ENCODE assay signal across 11 cellular contexts in the genomic region with DNA sequence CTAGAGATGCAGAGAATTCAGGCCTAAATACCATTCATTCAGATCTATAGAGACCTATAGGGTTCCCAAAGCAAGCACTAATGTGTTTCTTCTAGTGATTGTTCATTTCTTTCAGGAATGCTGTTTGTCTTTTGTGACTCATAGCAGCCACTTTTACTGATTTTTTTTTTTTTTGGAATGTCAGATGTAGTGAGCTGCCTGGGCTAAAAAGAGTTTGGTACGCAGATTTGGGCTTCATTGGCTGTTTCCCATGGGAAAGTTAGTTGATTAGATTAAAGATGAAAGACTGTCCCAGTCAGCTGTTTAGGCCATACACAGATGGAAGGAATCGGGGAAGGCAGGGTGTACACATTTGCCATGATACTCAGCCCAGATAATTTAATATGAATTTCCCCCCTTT.
A peak's percentile ranks its signal among the peaks of the same experiment; 100 is the strongest.
DNase-seq lines count a peak whose midpoint lies in the region; ATAC-seq and TF ChIP-seq lines count a peak whose summit lies in the region.
"Had no signal": no experiment of that assay in that cellular context is flagged by ENCODE, and none has a peak within 500 bp of the region (broad histone marks: within the 10 kb centered on the region; RNA-seq: fewer than 3 reads in every experiment).

No MANE protein-coding gene starts in this region.

- no peak overlapping the region for H3K4me3 ChIP-seq in uterus
- H3K4me3 ChIP-seq: lower lobe of right lung had no signal

- H3K27ac ChIP-seq in uterus, result peak overlapping the region; percentile 72 to 78
- H3K27ac ChIP-seq: lower lobe of right lung had no signal

- TF ChIP-seq CTCF in uterus (IDR thresholded peaks at IDR 0.05) (no peak), CD14-positive monocyte (IDR thresholded peaks at IDR 0.05) (no peak)

- ATAC-seq in activated T-cell treated with anti-CD3 and anti-CD28 coated beads, Interleukin-2, amount 50 U/mL, for 72 hours (replicated peaks in 1 of 2), result no peak
- ATAC-seq in activated T-cell treated with anti-CD3 and anti-CD28 coated beads, Interleukin-2, amount 50 U/mL, for 4 hours, result no peak
- no peak for ATAC-seq in GM18867 (IDR thresholded peaks at IDR 0.05; ENCODE audit: unreplicated experiment)
- ATAC-seq: lower lobe of right lung had no signal

- H3K36me3 Mint-ChIP-seq in activated T-cell treated with anti-CD3 and anti-CD28 coated beads, Interleukin-2, amount 50 U/mL, for 72 hours (ENCODE audit: insufficient read depth in 2 of 2), result peaks cover 3 to 11% of the 10 kb centered on the region in 2 donors
- H3K36me3 Mint-ChIP-seq in activated T-cell treated with anti-CD3 and anti-CD28 coated beads, Interleukin-2, amount 50 U/mL, for 4 hours (ENCODE audit: insufficient read depth), result no peaks in the 10 kb centered on the region
- H3K36me3 Mint-ChIP-seq in activated naive CD8-positive, alpha-beta T cell treated with anti-CD3 and anti-CD28 coated beads for 36 hours, result peaks cover 4% of the 10 kb centered on the region
- peaks cover 0 to 8% (median 5%) of the 10 kb centered on the region in 3 donors for H3K36me3 Mint-ChIP-seq in immature natural killer cell
- peaks cover 0 to 9% of the 10 kb centered on the region in 2 donors for H3K36me3 Mint-ChIP-seq in CD14-positive monocyte

- H3K4me1 ChIP-seq in uterus, result peaks cover 7 to 13% of the 10 kb centered on the region in 2 donors

- H3K36me3 ChIP-seq in uterus, result no peaks in the 10 kb centered on the region
- H3K36me3 ChIP-seq: lower lobe of right lung had no signal

- peak overlapping the region; percentile 12 to 65 for H3K4me3 Mint-ChIP-seq in activated T-cell treated with anti-CD3 and anti-CD28 coated beads, Interleukin-2, amount 50 U/mL, for 72 hours
- H3K4me3 Mint-ChIP-seq in activated T-cell treated with anti-CD3 and anti-CD28 coated beads, Interleukin-2, amount 50 U/mL, for 4 hours, result no peak overlapping the region
- no peak overlapping the region for H3K4me3 Mint-ChIP-seq in activated naive CD8-positive, alpha-beta T cell treated with anti-CD3 and anti-CD28 coated beads for 36 hours
- H3K4me3 Mint-ChIP-seq in immature natural killer cell (peak overlapping the region in 3 of 5 donors; percentile 2 to 76 (median 19)), CD14-positive monocyte (no peak overlapping the region)
- H3K4me3 Mint-ChIP-seq: B cell had no signal

- peak overlapping the region; percentile 59 for H3K27ac Mint-ChIP-seq in activated T-cell treated with anti-CD3 and anti-CD28 coated beads, Interleukin-2, amount 50 U/mL, for 72 hours
- H3K27ac Mint-ChIP-seq in activated naive CD8-positive, alpha-beta T cell treated with anti-CD3 and anti-CD28 coated beads for 36 hours, result peak overlapping the region; percentile 19
- H3K27ac Mint-ChIP-seq in immature natural killer cell (peak overlapping the region; percentile 83 to 98 (median 90)), CD14-positive monocyte (no peak overlapping the region)
- H3K27ac Mint-ChIP-seq: B cell had no signal

- no peaks in the 10 kb centered on the region for H3K27me3 Mint-ChIP-seq in activated T-cell treated with anti-CD3 and anti-CD28 coated beads, Interleukin-2, amount 50 U/mL, for 72 hours (ENCODE audit: low read depth)
- H3K27me3 Mint-ChIP-seq in activated T-cell treated with anti-CD3 and anti-CD28 coated beads, Interleukin-2, amount 50 U/mL, for 4 hours (ENCODE audit: low read depth), result no peaks in the 10 kb centered on the region
- no peaks in the 10 kb centered on the region for H3K27me3 Mint-ChIP-seq in activated naive CD8-positive, alpha-beta T cell treated with anti-CD3 and anti-CD28 coated beads for 36 hours
- H3K27me3 Mint-ChIP-seq in immature natural killer cell (ENCODE audit: low read depth in 3 of 3), result peaks cover 0 to 3% (median 3%) of the 10 kb centered on the region in 3 donors
- H3K27me3 Mint-ChIP-seq in CD14-positive monocyte (ENCODE audit: low read depth in 3 of 3), result peaks cover 4 to 10% (median 6%) of the 10 kb centered on the region in 3 donors
- H3K27me3 Mint-ChIP-seq: B cell had no signal

- no peak for TF ChIP-seq POLR2A in uterus (IDR thresholded peaks at IDR 0.05)

- H3K4me1 Mint-ChIP-seq in activated T-cell treated with anti-CD3 and anti-CD28 coated beads, Interleukin-2, amount 50 U/mL, for 72 hours (ENCODE audit: low read depth), result peaks cover 91% of the 10 kb centered on the region
- H3K4me1 Mint-ChIP-seq in activated T-cell treated with anti-CD3 and anti-CD28 coated beads, Interleukin-2, amount 50 U/mL, for 4 hours (ENCODE audit: low read depth), result peaks cover 81% of the 10 kb centered on the region
- peaks cover 70% of the 10 kb centered on the region for H3K4me1 Mint-ChIP-seq in activated naive CD8-positive, alpha-beta T cell treated with anti-CD3 and anti-CD28 coated beads for 36 hours
- H3K4me1 Mint-ChIP-seq in immature natural killer cell (peaks cover 75 to 92% of the 10 kb centered on the region in 2 donors), CD14-positive monocyte (peaks cover 40% of the 10 kb centered on the region)

- H3K27me3 ChIP-seq in uterus, result no peaks in the 10 kb centered on the region

- intact Hi-C loops in uterus (cut with DNase I; ENCODE audit: low total_unique reads), result no loop called here
- intact Hi-C loops in CD14-positive monocyte (cut with micrococcal nuclease), result no loop called here

- DNase-seq in activated T-cell treated with anti-CD3 and anti-CD28 coated beads, Interleukin-2, amount 50 U/mL, for 72 hours, result no peak
- DNase-seq in activated T-cell treated with anti-CD3 and anti-CD28 coated beads, Interleukin-2, amount 50 U/mL, for 4 hours, result no peak
- no peak for DNase-seq in activated naive CD8-positive, alpha-beta T cell treated with anti-CD3 and anti-CD28 coated beads for 36 hours
- DNase-seq in immature natural killer cell (no peak), uterus (no peak), CD14-positive monocyte (ENCODE audit: low spot score) (no peak), nucleus accumbens (lab: John Stamatoyannopoulos, UW) (no peak)
- DNase-seq: lower lobe of right lung, NCI-H2029 treated with DMSO at 0.1 percent for 48 hours had no signal

- no peaks in the 10 kb centered on the region for H3K9me3 ChIP-seq in uterus
- H3K9me3 ChIP-seq: lower lobe of right lung had no signal

- peaks cover 3 to 7% of the 10 kb centered on the region in 2 donors for H3K9me3 Mint-ChIP-seq in activated T-cell treated with anti-CD3 and anti-CD28 coated beads, Interleukin-2, amount 50 U/mL, for 72 hours
- peaks cover 3% of the 10 kb centered on the region for H3K9me3 Mint-ChIP-seq in activated T-cell treated with anti-CD3 and anti-CD28 coated beads, Interleukin-2, amount 50 U/mL, for 4 hours
- peaks cover 6% of the 10 kb centered on the region for H3K9me3 Mint-ChIP-seq in activated naive CD8-positive, alpha-beta T cell treated with anti-CD3 and anti-CD28 coated beads for 36 hours
- H3K9me3 Mint-ChIP-seq in immature natural killer cell (peaks cover 0 to 2% (median 0%) of the 10 kb centered on the region in 6 donors), CD14-positive monocyte (peaks cover 3 to 12% (median 9%) of the 10 kb centered on the region in 7 donors)

Comparison
In these comparisons a context has a peak if more than half of its experiments do, and no peak if none do; other contexts are left out.
1. H3K4me3 Mint-ChIP-seq: peak in activated T-cell treated with anti-CD3 and anti-CD28 coated beads, Interleukin-2, amount 50 U/mL, for 72 hours (2 of 2) and immature natural killer cell (3 of 5); none in activated T-cell treated with anti-CD3 and anti-CD28 coated beads, Interleukin-2, amount 50 U/mL, for 4 hours (single experiment), activated naive CD8-positive, alpha-beta T cell treated with anti-CD3 and anti-CD28 coated beads for 36 hours (single experiment) and CD14-positive monocyte (0 of 2).
2. H3K27ac Mint-ChIP-seq: peak in activated T-cell treated with anti-CD3 and anti-CD28 coated beads, Interleukin-2, amount 50 U/mL, for 72 hours (single experiment), activated naive CD8-positive, alpha-beta T cell treated with anti-CD3 and anti-CD28 coated beads for 36 hours (single experiment) and immature natural killer cell (6 of 6); none in CD14-positive monocyte (0 of 7).